Comparison of ENCODE assay signal across 2 cellular contexts in genomic region chr5:90337449-90338052, GRCh38.
TF ChIP-seq lines count a peak whose summit lies in the region.

No MANE protein-coding gene starts in this region.

TF ChIP-seq in GM23338, 12 proteins besides CTCF, POLR2A, EP300 and RAD21 (continued from another document):
- no peak for TF ChIP-seq CREB1 (CRISPR knock-in tag; IDR thresholded peaks at IDR 0.05; ENCODE audit: low read depth)
- no peak for TF ChIP-seq STAT1 (IDR thresholded peaks at IDR 0.05; ENCODE audit: unreplicated experiment)
- no peak for TF ChIP-seq ETS1 (IDR thresholded peaks at IDR 0.05)
- no peak for TF ChIP-seq ZNF462 (CRISPR knock-in tag; IDR thresholded peaks at IDR 0.05)

TF ChIP-seq in liver, 16 proteins besides CTCF, POLR2A, EP300 and RAD21 (continued from another document):
- TF ChIP-seq ATF3 (IDR thresholded peaks at IDR 0.05): no peak
